In genomic region chr6:6752129-6752528, GRCh38 we compare ENCODE assay signal across 11 cellular contexts.
DNase-seq lines count a peak whose midpoint lies in the region; ATAC-seq and TF ChIP-seq lines count a peak whose summit lies in the region.
"Had no signal": no experiment of that assay in that cellular context is flagged by ENCODE, and none has a peak within 500 bp of the region (broad histone marks: within the 10 kb centered on the region; RNA-seq: fewer than 3 reads in every experiment).

No MANE protein-coding gene starts in this region.

- peak overlapping the region; percentile 12 for H3K4me2 ChIP-seq in neural progenitor cell

- peak overlapping the region; percentile 48 for H3K4me3 Mint-ChIP-seq in neural progenitor cell

- H3K4me3 ChIP-seq in HL-60 (replicated peaks; ENCODE audit: insufficient read depth, low read length) (no peak overlapping the region), esophagus squamous epithelium (no peak overlapping the region), neural progenitor cell (no peak overlapping the region)

- H3K27me3 ChIP-seq in HL-60 (ENCODE audit: insufficient read depth, poor library complexity, severe bottlenecking) (no peaks in the 10 kb centered on the region), esophagus squamous epithelium (no peaks in the 10 kb centered on the region), neural progenitor cell (no peaks in the 10 kb centered on the region)

- TF ChIP-seq POLR2A in esophagus squamous epithelium (IDR thresholded peaks at IDR 0.05): no peak

- no peaks in the 10 kb centered on the region for H3K36me3 ChIP-seq in esophagus squamous epithelium
- H3K36me3 ChIP-seq in neural progenitor cell: no peaks in the 10 kb centered on the region

- H3K9me3 Mint-ChIP-seq in neural progenitor cell: no peaks in the 10 kb centered on the region

- H3F3A ChIP-seq in neural progenitor cell (ENCODE audit: low read depth): peaks cover 7% of the 10 kb centered on the region

- H3K4me1 ChIP-seq in esophagus squamous epithelium (peaks cover 23 to 42% (median 29%) of the 10 kb centered on the region in 3 donors), neural progenitor cell (peaks cover 32% of the 10 kb centered on the region)

- no peaks in the 10 kb centered on the region for H4K20me1 ChIP-seq in neural progenitor cell (ENCODE audit: low read depth)

- ATAC-seq in SK-N-SH treated with all-trans-retinoic acid at 6 μM for 48 hours (no peak), HG03571 (IDR thresholded peaks at IDR 0.05; ENCODE audit: unreplicated experiment) (no peak)

- TF ChIP-seq CTCF in HL-60 (IDR thresholded peaks at IDR 0.05; ENCODE audit: insufficient read depth, low read length) (no peak), esophagus squamous epithelium (IDR thresholded peaks at IDR 0.05) (no peak), neural progenitor cell (IDR thresholded peaks at IDR 0.05) (no peak)

- 80 to 92% methylated on average over 2 of the region's 4 CpGs for WGBS in esophagus squamous epithelium, 2 donors

- in situ Hi-C loops in ACHN (cut with HindIII; ENCODE audit: low pct_ligation_motif_present, low pct_unique_long_range_greater_than_20kb, low sequenced_read_pairs): no loop called here

- DNase-seq in ACHN (peak; percentile 82), HL-60 (ENCODE audit: low read depth in 1 of 2, low spot score in 1 of 2) (no peak), esophagus squamous epithelium (lab: John Stamatoyannopoulos, UW) (no peak), neural progenitor cell (ENCODE audit: low spot score) (peak; percentile 63), cerebellum (ENCODE audit: low spot score) (no peak), NCI-H187 (lab: John Stamatoyannopoulos, UW) (no peak)
- DNase-seq: hippocampal formation, NCI-H146, T1000 had no signal

- H3K27ac ChIP-seq in HL-60 (replicated peaks) (peak overlapping the region; percentile 86), esophagus squamous epithelium (peak overlapping the region in 3 of 4 donors; percentile 31 to 69 (median 38)), neural progenitor cell (no peak overlapping the region)

- H3K4me1 Mint-ChIP-seq in neural progenitor cell: peaks cover 27% of the 10 kb centered on the region

- H3K27ac Mint-ChIP-seq in neural progenitor cell: peak overlapping the region; percentile 88

- no peaks in the 10 kb centered on the region for H3K36me3 Mint-ChIP-seq in neural progenitor cell

- H3K9me3 ChIP-seq in esophagus squamous epithelium (no peaks in the 10 kb centered on the region), neural progenitor cell (ENCODE audit: low read depth) (no peaks in the 10 kb centered on the region)

- peak overlapping the region; percentile 74 for H2AFZ ChIP-seq in neural progenitor cell (replicated peaks)

- intact Hi-C loops in esophagus squamous epithelium (cut with DNase I): no loop called here

- H3K9ac ChIP-seq in neural progenitor cell: no peak overlapping the region

- no peaks in the 10 kb centered on the region for H3K79me2 ChIP-seq in neural progenitor cell (ENCODE audit: low read depth)

- H3K27me3 Mint-ChIP-seq in neural progenitor cell (ENCODE audit: insufficient read depth, low read depth): peaks cover 2% of the 10 kb centered on the region

TF ChIP-seq in SK-N-SH treated with all-trans-retinoic acid at 6 μM for 48 hours, 23 proteins besides CTCF, POLR2A, EP300 and RAD21:
- TF ChIP-seq CSRNP3 (CRISPR knock-in tag; IDR thresholded peaks at IDR 0.05): no peak

Comparison
In these comparisons a context has a peak if more than half of its experiments do, and no peak if none do; other contexts are left out.
1. DNase-seq: peak in ACHN (single experiment) and neural progenitor cell (single experiment); none in HL-60 (0 of 2), esophagus squamous epithelium (single experiment), cerebellum (single experiment) and NCI-H187 (0 of 2).